In genomic region chrX:39293203-39293602, GRCh38 we compare ENCODE assay signal across 20 cellular contexts.
"Had no signal": no experiment of that assay in that cellular context is flagged by ENCODE, and none has a peak within 500 bp of the region (broad histone marks: within the 10 kb centered on the region; RNA-seq: fewer than 3 reads in every experiment).

No MANE protein-coding gene starts in this region.

- H3K9me3 Mint-ChIP-seq: type B pancreatic cell had no signal

- H3K4me3 Mint-ChIP-seq: memory B cell, nephron, type B pancreatic cell had no signal

- H3K4me3 ChIP-seq: pancreas, psoas muscle, right atrium auricular region, thoracic aorta, vagina had no signal

- H3K27me3 Mint-ChIP-seq: type B pancreatic cell had no signal

- ATAC-seq: left colon, pancreas, psoas muscle had no signal

- H3K36me3 Mint-ChIP-seq: type B pancreatic cell had no signal

- DNase-seq: activated CD4-positive, alpha-beta T cell treated with anti-CD3 and anti-CD28 coated beads for 1 hour; activated CD4-positive, alpha-beta T cell treated with anti-CD3 and anti-CD28 coated beads, Interleukin-2, amount 50 U/mL, for 48 hours; activated naive CD4-positive, alpha-beta T cell treated with anti-CD3 and anti-CD28 coated beads, Interleukin-2, amount 50 U/mL, for 16 hours; activated T-cell treated with anti-CD3 and anti-CD28 coated beads for 4 hours; central memory CD4-positive, alpha-beta T cell; dermis blood vessel endothelial cell; effector CD8-positive, alpha-beta T cell; erythroblast; foreskin fibroblast; left colon; pancreas; psoas muscle; T-helper 1 cell; T-helper 9 cell had no signal

- H3K4me1 Mint-ChIP-seq: memory B cell, nephron had no signal

- H3K27ac Mint-ChIP-seq: memory B cell, nephron, type B pancreatic cell had no signal
